In genomic region chr10:102674566-102674965, GRCh38 we compare ENCODE assay signal across 8 cellular contexts. TPM values are rescaled to one million over a fixed set of nuclear protein-coding genes. Genes with fewer than 3 reads are reported as not detected.
DNase-seq lines count a peak whose midpoint lies in the region; ATAC-seq and TF ChIP-seq lines count a peak whose summit lies in the region.

No MANE protein-coding gene starts in this region.

- peaks cover 36 to 58% (median 48%) of the 10 kb centered on the region in 3 donors for H3K4me1 Mint-ChIP-seq in CD8-positive, alpha-beta memory T cell

- H3K4me3 Mint-ChIP-seq in CD8-positive, alpha-beta memory T cell: peak overlapping the region; percentile 45 to 88 (median 78)

- CTCF ChIA-PET in CD8-positive, alpha-beta memory T cell (lab: Charles Lee): interaction anchor here (0.7 to 5.7 kb wide), 7 partner anchors 13 to 66 kb away, joined by 3 to 39 read pairs (median 6); partner anchors contain the start of gene TRIM8

- H3K36me3 Mint-ChIP-seq in CD8-positive, alpha-beta memory T cell: no peaks in the 10 kb centered on the region

- DNase-seq in CD8-positive, alpha-beta memory T cell: no peak
- DNase-seq in OCI-M1 (lab: John Stamatoyannopoulos, UW) (peak; percentile 82), fibroblast of villous mesenchyme (ENCODE audit: low read depth) (peak; percentile 36), pons (ENCODE audit: low spot score) (peak; percentile 48), kidney tubule cell (ENCODE audit: low spot score) (no peak), NCI-H187 (lab: John Stamatoyannopoulos, UW) (no peak), islet precursor cell (no peak)

- H3K4me1 ChIP-seq in CD8-positive, alpha-beta memory T cell (ENCODE audit: insufficient read depth, low read length): peaks cover 27% of the 10 kb centered on the region

- peak overlapping the region; percentile 78 to 94 (median 91) for H3K27ac Mint-ChIP-seq in CD8-positive, alpha-beta memory T cell

- no peaks in the 10 kb centered on the region for H3K36me3 ChIP-seq in CD8-positive, alpha-beta memory T cell (ENCODE audit: insufficient read depth, low read length)

- peak overlapping the region; percentile 25 for H3K27ac ChIP-seq in CD8-positive, alpha-beta memory T cell (ENCODE audit: low read depth, low read length)

- POLR2A ChIA-PET in CD8-positive, alpha-beta memory T cell (lab: Charles Lee): interaction anchor here (1.0 to 3.4 kb wide), 4 partner anchors 14 to 39 kb away, joined by 4 to 36 read pairs (median 8); partner anchors contain the start of genes ARL3, SFXN2 and TRIM8

- H3K4me3 ChIP-seq in CD8-positive, alpha-beta memory T cell (ENCODE audit: low read length): peak overlapping the region; percentile 46
- H3K4me3 ChIP-seq in fibroblast of villous mesenchyme (ENCODE audit: low read depth, low read length): peak overlapping the region; percentile 8

- no peak for TF ChIP-seq CTCF in fibroblast of villous mesenchyme (IDR thresholded peaks at IDR 0.05; ENCODE audit: insufficient read depth, low read depth, low read length)

- no peaks in the 10 kb centered on the region for H3K27me3 Mint-ChIP-seq in CD8-positive, alpha-beta memory T cell

- no peaks in the 10 kb centered on the region for H3K9me3 Mint-ChIP-seq in CD8-positive, alpha-beta memory T cell

- ATAC-seq in HG02798 (IDR thresholded peaks at IDR 0.05; ENCODE audit: poor library complexity, unreplicated experiment): no peak

- H3K9me3 ChIP-seq in CD8-positive, alpha-beta memory T cell (ENCODE audit: low read length): no peaks in the 10 kb centered on the region

- H3K27me3 ChIP-seq in CD8-positive, alpha-beta memory T cell (ENCODE audit: insufficient read depth, low read length, poor library complexity, severe bottlenecking): no peaks in the 10 kb centered on the region

RNA-seq across cellular contexts. Expression of gene TRIM8, which starts 30.3 kb away (rescaled TPM):
- 10 to 100 TPM; 72.0 to 74.5 TPM for total RNA-seq in CD8-positive, alpha-beta memory T cell
- 63.9 TPM for polyA plus RNA-seq in CD8-positive, alpha-beta memory T cell
- total RNA-seq in fibroblast of villous mesenchyme: 116 and 119 TPM in 2 replicates

RNA-seq across cellular contexts. Expression of gene ARL3, which starts 39.6 kb away (rescaled TPM):
- 1 to 10 TPM; 8.7 TPM for total RNA-seq in CD8-positive, alpha-beta memory T cell
- 5.7 TPM for polyA plus RNA-seq in CD8-positive, alpha-beta memory T cell
- total RNA-seq in fibroblast of villous mesenchyme: 5.5 and 6.0 TPM in 2 replicates

RNA-seq across cellular contexts. Expression of gene SFXN2, which starts 39.9 kb away (rescaled TPM):
- total RNA-seq in CD8-positive, alpha-beta memory T cell: 10 to 100 TPM; 27.6 to 30.6 TPM
- polyA plus RNA-seq in CD8-positive, alpha-beta memory T cell: 10.1 TPM
- 2.9 and 3.5 TPM in 2 replicates for total RNA-seq in fibroblast of villous mesenchyme

Comparison
In these comparisons a context has a peak if more than half of its experiments do, and no peak if none do; other contexts are left out.
1. DNase-seq: peak in OCI-M1 (single experiment), fibroblast of villous mesenchyme (single experiment) and pons (single experiment); none in CD8-positive, alpha-beta memory T cell (0 of 5), kidney tubule cell (single experiment), NCI-H187 (0 of 2) and islet precursor cell (single experiment).